1 cellular context compared by ENCODE assay signal in genomic region chr16:1983544-1984346, GRCh38.
TF ChIP-seq lines count a peak whose summit lies in the region.

GFER (plus strand) TSS chr16:1984193; CDS start chr16:1984219, 26 bp downstream.

TF ChIP-seq in A549, 52 proteins besides CTCF, POLR2A, EP300 and RAD21 (continued from another document):
- TF ChIP-seq NFE2L2 (conservative IDR thresholded peaks at IDR 0.05; ENCODE audit: low read length) (no peak), RARB (CRISPR knock-in tag; IDR thresholded peaks at IDR 0.05) (no peak), ATOH8 (CRISPR knock-in tag; IDR thresholded peaks at IDR 0.05; ENCODE audit: low read depth) (peak; percentile 78; the same call in 1 of the 2 replicates), HOXB5 (CRISPR knock-in tag; IDR thresholded peaks at IDR 0.05) (peak; percentile 90), HOXB13 (CRISPR knock-in tag; IDR thresholded peaks at IDR 0.05; ENCODE audit: low read depth) (peak; percentile 66; the same call in 1 of the 2 replicates), PBX3 (IDR thresholded peaks at IDR 0.05) (peak; percentile 65; the same call in 1 of the 2 replicates), PHF8 (IDR thresholded peaks at IDR 0.05; ENCODE audit: borderline replicate concordance, low read depth) (peak; percentile 30), EHF (CRISPR knock-in tag; IDR thresholded peaks at IDR 0.05) (peak; percentile 72; the same call in 1 of the 2 replicates), NR3C1 (IDR thresholded peaks at IDR 0.05) (no peak), RCOR1 (IDR thresholded peaks at IDR 0.05; ENCODE audit: low read depth, low read length) (no peak), EHMT2 (IDR thresholded peaks at IDR 0.05; ENCODE audit: low read depth) (no peak)
- TF ChIP-seq, protein P1, sequence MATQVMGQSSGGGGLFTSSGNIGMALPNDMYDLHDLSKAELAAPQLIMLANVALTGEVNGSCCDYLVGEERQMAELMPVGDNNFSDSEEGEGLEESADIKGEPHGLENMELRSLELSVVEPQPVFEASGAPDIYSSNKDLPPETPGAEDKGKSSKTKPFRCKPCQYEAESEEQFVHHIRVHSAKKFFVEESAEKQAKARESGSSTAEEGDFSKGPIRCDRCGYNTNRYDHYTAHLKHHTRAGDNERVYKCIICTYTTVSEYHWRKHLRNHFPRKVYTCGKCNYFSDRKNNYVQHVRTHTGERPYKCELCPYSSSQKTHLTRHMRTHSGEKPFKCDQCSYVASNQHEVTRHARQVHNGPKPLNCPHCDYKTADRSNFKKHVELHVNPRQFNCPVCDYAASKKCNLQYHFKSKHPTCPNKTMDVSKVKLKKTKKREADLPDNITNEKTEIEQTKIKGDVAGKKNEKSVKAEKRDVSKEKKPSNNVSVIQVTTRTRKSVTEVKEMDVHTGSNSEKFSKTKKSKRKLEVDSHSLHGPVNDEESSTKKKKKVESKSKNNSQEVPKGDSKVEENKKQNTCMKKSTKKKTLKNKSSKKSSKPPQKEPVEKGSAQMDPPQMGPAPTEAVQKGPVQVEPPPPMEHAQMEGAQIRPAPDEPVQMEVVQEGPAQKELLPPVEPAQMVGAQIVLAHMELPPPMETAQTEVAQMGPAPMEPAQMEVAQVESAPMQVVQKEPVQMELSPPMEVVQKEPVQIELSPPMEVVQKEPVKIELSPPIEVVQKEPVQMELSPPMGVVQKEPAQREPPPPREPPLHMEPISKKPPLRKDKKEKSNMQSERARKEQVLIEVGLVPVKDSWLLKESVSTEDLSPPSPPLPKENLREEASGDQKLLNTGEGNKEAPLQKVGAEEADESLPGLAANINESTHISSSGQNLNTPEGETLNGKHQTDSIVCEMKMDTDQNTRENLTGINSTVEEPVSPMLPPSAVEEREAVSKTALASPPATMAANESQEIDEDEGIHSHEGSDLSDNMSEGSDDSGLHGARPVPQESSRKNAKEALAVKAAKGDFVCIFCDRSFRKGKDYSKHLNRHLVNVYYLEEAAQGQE (IDR thresholded peaks at IDR 0.05): no peak
- TF ChIP-seq, protein P2, sequence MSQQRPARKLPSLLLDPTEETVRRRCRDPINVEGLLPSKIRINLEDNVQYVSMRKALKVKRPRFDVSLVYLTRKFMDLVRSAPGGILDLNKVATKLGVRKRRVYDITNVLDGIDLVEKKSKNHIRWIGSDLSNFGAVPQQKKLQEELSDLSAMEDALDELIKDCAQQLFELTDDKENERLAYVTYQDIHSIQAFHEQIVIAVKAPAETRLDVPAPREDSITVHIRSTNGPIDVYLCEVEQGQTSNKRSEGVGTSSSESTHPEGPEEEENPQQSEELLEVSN (IDR thresholded peaks at IDR 0.05; ENCODE audit: borderline replicate concordance, low read depth): 0 out of 2 replicates have a peak, but pooled peaks have one; percentile 68
